In the genomic region with DNA sequence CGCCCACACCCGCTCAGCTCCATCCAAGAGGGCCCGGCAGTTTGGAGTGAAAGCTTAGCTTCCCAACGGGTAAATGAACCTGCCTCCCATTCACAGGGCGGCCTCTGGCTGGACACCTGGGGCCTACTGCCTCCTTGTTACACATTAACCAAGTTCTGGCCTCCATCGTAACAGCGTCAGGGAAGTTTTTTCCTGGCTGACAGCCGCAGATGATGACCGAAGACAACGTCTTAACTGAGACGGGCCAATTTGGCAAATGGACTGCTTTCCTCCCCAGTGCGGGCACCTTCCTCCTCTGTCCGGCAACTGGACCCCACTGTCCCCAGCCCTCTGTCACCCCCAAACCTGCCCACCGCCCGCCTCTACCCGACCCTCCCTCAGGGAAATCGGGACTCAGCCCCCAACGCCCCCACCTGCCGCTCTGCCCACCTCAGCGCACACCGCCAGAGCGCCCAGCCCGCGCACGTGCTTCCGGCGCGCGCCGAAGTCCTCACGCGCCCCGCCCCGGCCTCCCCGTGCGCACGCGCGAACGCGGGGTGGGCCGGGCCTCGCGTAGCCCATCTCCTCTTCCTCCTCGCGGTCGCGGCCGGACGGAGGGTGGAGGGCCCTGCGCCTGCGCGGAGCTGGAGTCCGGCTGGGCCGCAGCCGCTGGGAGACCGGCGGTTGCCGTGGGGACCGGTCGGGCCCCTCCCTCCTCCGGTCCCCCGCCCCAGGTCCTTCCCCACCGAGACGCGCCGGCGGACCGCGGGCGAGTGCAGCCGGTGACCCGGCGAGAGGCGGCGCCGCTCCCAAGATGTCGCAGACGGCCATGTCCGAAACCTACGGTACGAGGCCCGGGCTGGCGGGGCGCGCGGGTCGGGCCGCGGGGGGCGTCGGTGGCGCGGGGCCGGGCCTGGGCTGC, we compare ENCODE assay signal across 8 cellular contexts. TPM values are rescaled to one million over a fixed set of nuclear protein-coding genes. Genes with fewer than 3 reads are reported as not detected.
A peak's percentile ranks its signal among the peaks of the same experiment; 100 is the strongest.
DNase-seq lines count a peak whose midpoint lies in the region; FAIRE-seq and TF ChIP-seq lines count a peak whose summit lies in the region.

Gene RAB4A (plus strand): TSS at position 565 of the 901 bp plus-strand sequence. CDS start 229 bp downstream, at position 794.

- WGBS in tibial nerve, 2 donors, result 23 to 29% methylated on average over 34 to 60 of the region's 95 CpGs

- peak within 1 kb of the TSS; percentile 76 for H3K27ac ChIP-seq in cardiac muscle cell
- H3K27ac ChIP-seq in tibial nerve, result peak within 1 kb of the TSS; percentile 33 to 90 (median 87)

- H3K4me3 ChIP-seq in MG63 (peak within 1 kb of the TSS; percentile 65), adipocyte (ENCODE audit: low read length) (peak within 1 kb of the TSS; percentile 90), cardiac muscle cell (peak within 1 kb of the TSS; percentile 85), tibial nerve (peak within 1 kb of the TSS; percentile 25 to 75 (median 60))

- H3K27me3 ChIP-seq in MG63 (no peaks in the 10 kb centered on the region), adipocyte (replicated peaks; ENCODE audit: control insufficient read depth, insufficient read depth, low read length) (no peaks in the 10 kb centered on the region), cardiac muscle cell (no peaks in the 10 kb centered on the region), tibial nerve (no peaks in the 10 kb centered on the region)

- H3K4me1 ChIP-seq in ES-I3 (ENCODE audit: insufficient read depth, low read length) (peaks cover 14% of the 10 kb centered on the region), adipocyte (ENCODE audit: control insufficient read depth, insufficient read depth, low read length) (peaks cover 26% of the 10 kb centered on the region), cardiac muscle cell (ENCODE audit: low read depth) (peaks cover 14% of the 10 kb centered on the region), tibial nerve (peaks cover 0 to 36% (median 16%) of the 10 kb centered on the region in 4 donors)

- no peaks in the 10 kb centered on the region for H3K36me3 ChIP-seq in ES-I3 (ENCODE audit: insufficient read depth, low read length)
- 0 out of 2 replicates have a peak, but pooled peaks cover 2% of the 10 kb centered on the region for H3K36me3 ChIP-seq in MG63
- H3K36me3 ChIP-seq in adipocyte (ENCODE audit: control insufficient read depth, insufficient read depth, low read length, severe bottlenecking), result no peaks in the 10 kb centered on the region
- no peaks in the 10 kb centered on the region for H3K36me3 ChIP-seq in cardiac muscle cell
- peaks cover 0 to 13% (median 0%) of the 10 kb centered on the region in 3 donors for H3K36me3 ChIP-seq in tibial nerve

- peak; percentile 91 for DNase-seq in H54 (ENCODE audit: insufficient read length, low spot score)
- peak; percentile 90 for DNase-seq in MG63
- peak; percentile 85 for DNase-seq in SW480 (ENCODE audit: low spot score)
- DNase-seq in adipocyte (ENCODE audit: low read depth), result peak; percentile 97
- peak; percentile 90 to 93 for DNase-seq in cardiac muscle cell (ENCODE audit: low read depth in 1 of 2, low spot score in 1 of 2)
- peak; percentile 85 for DNase-seq in pons (ENCODE audit: low spot score)
- DNase-seq in tibial nerve (ENCODE audit: low spot score in 2 of 2), result peak; percentile 41 to 46

- no peaks in the 10 kb centered on the region for H3K9me3 ChIP-seq in ES-I3 (ENCODE audit: control insufficient read depth, insufficient read depth, low read length)
- H3K9me3 ChIP-seq in MG63, result peaks cover 5% of the 10 kb centered on the region
- peaks cover 10% of the 10 kb centered on the region for H3K9me3 ChIP-seq in adipocyte (ENCODE audit: control insufficient read depth, low read length)
- no peaks in the 10 kb centered on the region for H3K9me3 ChIP-seq in cardiac muscle cell (ENCODE audit: low read depth)
- H3K9me3 ChIP-seq in tibial nerve, result peaks cover 0 to 12% (median 0%) of the 10 kb centered on the region in 4 donors

- TF ChIP-seq EP300 in tibial nerve (IDR thresholded peaks at IDR 0.05), result peak in 1 of 2 donors; percentile 51

- TF ChIP-seq CTCF in cardiac muscle cell (IDR thresholded peaks at IDR 0.05; ENCODE audit: low read depth, low read length) (no peak), tibial nerve (IDR thresholded peaks at IDR 0.05) (peak in 1 of 5 experiments; percentile 22)

- TF ChIP-seq POLR2A in H54 (IDR thresholded peaks at IDR 0.05; ENCODE audit: low read depth, low read length) (peak; percentile 82), tibial nerve (IDR thresholded peaks at IDR 0.05) (peak; percentile 59 to 69)

- H3K9ac ChIP-seq in ES-I3 (ENCODE audit: low read depth, low read length) (peak within 1 kb of the TSS; percentile 88), adipocyte (ENCODE audit: low read length) (peak within 1 kb of the TSS; percentile 84)

- no peak for FAIRE-seq in H54 (lab: Jason Lieb, UNC)

RNA-seq across cellular contexts. Expression of gene RAB4A, which starts in this region (rescaled TPM):
- 62.7 and 73.9 TPM in 2 replicates for total RNA-seq in MG63 (2014; rRNA removed; shearing (Covaris generic); ENCODE audit: low replicate concordance)
- total RNA-seq in cardiac muscle cell (43.2 and 64.8 TPM in 2 replicates), tibial nerve (10 to 100 TPM; 16.2 to 41.3 (median 31.2) TPM)
- 60.7 and 69.7 TPM in 2 replicates for polyA plus RNA-seq in cardiac muscle cell

Comparison
In these comparisons a context has a peak if more than half of its experiments do, and no peak if none do; other contexts are left out.
1. Peak in every context shown above with its lines: DNase-seq, H3K4me3 ChIP-seq and H3K27ac ChIP-seq.
2. DNase-seq: peak in every context shown above with its lines; median percentile 97 in adipocyte; 92 in cardiac muscle cell; 91 in H54; 90 in MG63; 85 in SW480; 85 in pons; 44 in tibial nerve.